ENCODE assay signal across 8 cellular contexts in the genomic region with DNA sequence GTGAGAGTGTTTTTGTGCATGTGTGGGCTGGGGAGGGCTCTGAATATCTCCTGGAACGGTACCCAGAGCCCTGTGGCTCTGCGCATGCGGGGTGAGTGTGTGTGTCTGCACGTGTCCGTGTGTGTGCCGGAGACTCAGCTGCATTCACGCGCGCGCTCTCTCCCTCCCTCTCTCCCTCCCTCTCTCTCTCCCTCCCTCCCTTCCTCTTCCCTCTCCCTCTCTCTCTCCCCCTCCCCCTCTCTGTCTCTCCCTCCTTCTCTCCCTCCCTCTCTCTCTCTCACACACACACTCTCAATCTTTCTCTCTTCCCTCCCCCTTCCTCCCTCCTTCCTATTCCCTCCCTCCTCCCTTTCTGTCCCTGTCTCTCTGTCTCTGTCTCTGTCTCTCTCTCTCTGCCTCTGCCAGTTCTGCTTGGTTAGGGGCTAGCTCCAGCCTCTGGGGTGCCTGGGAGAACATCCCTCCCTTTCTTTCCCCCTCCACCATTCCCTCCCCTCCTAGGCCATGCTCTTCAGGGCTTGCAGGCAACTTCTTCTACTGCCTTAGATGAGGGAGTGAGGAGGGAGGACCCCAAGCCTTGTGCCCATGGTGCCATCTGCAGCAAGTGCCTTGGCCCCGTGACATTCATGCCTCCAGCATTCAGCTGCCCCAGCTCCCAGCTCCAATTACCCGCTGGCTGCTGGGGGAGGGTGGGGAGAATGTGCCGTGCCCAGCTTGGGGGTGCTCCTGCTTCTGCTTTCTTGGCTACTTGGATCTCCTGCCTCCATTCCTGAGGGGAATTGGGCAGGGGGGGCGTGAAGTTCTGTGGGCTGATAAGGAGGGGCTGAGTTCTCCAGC. TPM values are rescaled to one million over a fixed set of nuclear protein-coding genes. Genes with fewer than 3 reads are reported as not detected.
A peak's percentile ranks its signal among the peaks of the same experiment; 100 is the strongest.
DNase-seq lines count a peak whose midpoint lies in the region; TF ChIP-seq lines count a peak whose summit lies in the region.

No MANE protein-coding gene starts in this region.

- H3K4me3 Mint-ChIP-seq in activated T-helper 2 cell treated with anti-CD3 and anti-CD28 coated beads, Interferon-gamma antibody, Interleukin-2, Interleukin-4, amounts not matched to agents 10 μg/mL and 5 μg/mL and 100 μg/mL, durations not matched to agents 14 hours and 24 hours and 36 hours (ENCODE audit: low read depth): peak overlapping the region; percentile 69

- peak overlapping the region; percentile 83 for H2BK5ac ChIP-seq in neuronal stem cell (ENCODE audit: low read length)

- H3K14ac ChIP-seq in neuronal stem cell (ENCODE audit: low read length): no peak overlapping the region

- H3K4me2 ChIP-seq in neuronal stem cell (ENCODE audit: insufficient read depth, low read length, poor library complexity, severe bottlenecking): peak overlapping the region; percentile 21

- H3K4me3 ChIP-seq in neuronal stem cell (ENCODE audit: low read length in 2 of 2) (peak overlapping the region in 1 of 2 donors; percentile 31), stomach smooth muscle (ENCODE audit: low read length in 2 of 2) (peak overlapping the region; percentile 60 to 73)

- peak; percentile 97 for DNase-seq in Ammon's horn (ENCODE audit: low spot score)
- peak; percentile 62 for DNase-seq in HT1080 (ENCODE audit: low read depth)
- DNase-seq in RWPE1 (ENCODE audit: low spot score): no peak
- peak; percentile 63 for DNase-seq in activated T-helper 2 cell treated with anti-CD3 and anti-CD28 coated beads, Interferon-gamma antibody, Interleukin-2, Interleukin-4, amounts not matched to agents 10 μg/mL and 5 μg/mL and 100 μg/mL, durations not matched to agents 14 hours and 24 hours and 36 hours (ENCODE audit: low spot score)
- peak; percentile 73 for DNase-seq in fibroblast of the conjunctiva (ENCODE audit: low read depth)
- no peak for DNase-seq in neuronal stem cell (ENCODE audit: low spot score)
- DNase-seq in NCI-H187 treated with DMSO at 0.1 percent for 48 hours (lab: John Stamatoyannopoulos, UW): no peak

- H4K91ac ChIP-seq in neuronal stem cell (ENCODE audit: low read depth, low read length, poor library complexity): no peak overlapping the region

- POLR2A ChIA-PET in RWPE1 (lab: Yijun Ruan, JAX; ENCODE audit: low non-redundant PET): interaction anchor here (0.7 kb wide), 1 partner anchor 15 kb away, joined by 4 read pairs; a partner anchor contains a TSS

- H3K27me3 ChIP-seq in neuronal stem cell (ENCODE audit: control insufficient read depth in 3 of 3, insufficient read depth in 3 of 3, low read depth in 1 of 3, low read length in 3 of 3) (no peaks in the 10 kb centered on the region), stomach smooth muscle (ENCODE audit: control insufficient read depth in 1 of 2, insufficient read depth in 2 of 2, low read length in 2 of 2) (no peaks in the 10 kb centered on the region)

- no peaks in the 10 kb centered on the region for H3K36me3 Mint-ChIP-seq in activated T-helper 2 cell treated with anti-CD3 and anti-CD28 coated beads, Interferon-gamma antibody, Interleukin-2, Interleukin-4, amounts not matched to agents 10 μg/mL and 5 μg/mL and 100 μg/mL, durations not matched to agents 14 hours and 24 hours and 36 hours (ENCODE audit: low read depth)

- H3K27ac Mint-ChIP-seq in activated T-helper 2 cell treated with anti-CD3 and anti-CD28 coated beads, Interferon-gamma antibody, Interleukin-2, Interleukin-4, amounts not matched to agents 10 μg/mL and 5 μg/mL and 100 μg/mL, durations not matched to agents 14 hours and 24 hours and 36 hours: peak overlapping the region; percentile 68

- H2BK120ac ChIP-seq in neuronal stem cell (ENCODE audit: low read depth, low read length): peak overlapping the region; percentile 49

- H3K79me1 ChIP-seq in neuronal stem cell (ENCODE audit: low read depth, low read length): no peaks in the 10 kb centered on the region

- H3K9me3 ChIP-seq in neuronal stem cell (replicated peaks in 1 of 2; ENCODE audit: control insufficient read depth in 2 of 2, insufficient read depth in 1 of 2, low read depth in 1 of 2, low read length in 2 of 2) (no peaks in the 10 kb centered on the region), stomach smooth muscle (ENCODE audit: control insufficient read depth in 2 of 2, low read length in 2 of 2) (no peaks in the 10 kb centered on the region)

- peak overlapping the region; percentile 59 for H2BK12ac ChIP-seq in neuronal stem cell (ENCODE audit: low read length)

- H3K4ac ChIP-seq in neuronal stem cell (ENCODE audit: low read length): peak overlapping the region; percentile 43

- H2AK5ac ChIP-seq in neuronal stem cell (ENCODE audit: low read depth, low read length): peak overlapping the region; percentile 88

- no peaks in the 10 kb centered on the region for H3K9me3 Mint-ChIP-seq in activated T-helper 2 cell treated with anti-CD3 and anti-CD28 coated beads, Interferon-gamma antibody, Interleukin-2, Interleukin-4, amounts not matched to agents 10 μg/mL and 5 μg/mL and 100 μg/mL, durations not matched to agents 14 hours and 24 hours and 36 hours

- H3K9ac ChIP-seq in neuronal stem cell (ENCODE audit: low read depth, low read length, poor library complexity): peak overlapping the region; percentile 75
- peak overlapping the region; percentile 60 to 64 for H3K9ac ChIP-seq in stomach smooth muscle (ENCODE audit: low read length in 2 of 2)

- peak overlapping the region; percentile 88 for H3K18ac ChIP-seq in neuronal stem cell (ENCODE audit: low read length)

- no peaks in the 10 kb centered on the region for H3K27me3 Mint-ChIP-seq in activated T-helper 2 cell treated with anti-CD3 and anti-CD28 coated beads, Interferon-gamma antibody, Interleukin-2, Interleukin-4, amounts not matched to agents 10 μg/mL and 5 μg/mL and 100 μg/mL, durations not matched to agents 14 hours and 24 hours and 36 hours (ENCODE audit: low read depth)

- H3K4me1 ChIP-seq in neuronal stem cell (ENCODE audit: control insufficient read depth in 2 of 2, insufficient read depth in 1 of 2, low read depth in 1 of 2, low read length in 2 of 2): peaks cover 58 to 71% of the 10 kb centered on the region in 2 donors
- H3K4me1 ChIP-seq in stomach smooth muscle (ENCODE audit: control insufficient read depth, insufficient read depth, low read length): peaks cover 98% of the 10 kb centered on the region

- peaks cover 24% of the 10 kb centered on the region for H3K4me1 Mint-ChIP-seq in activated T-helper 2 cell treated with anti-CD3 and anti-CD28 coated beads, Interferon-gamma antibody, Interleukin-2, Interleukin-4, amounts not matched to agents 10 μg/mL and 5 μg/mL and 100 μg/mL, durations not matched to agents 14 hours and 24 hours and 36 hours (ENCODE audit: low read depth)

- CTCF ChIA-PET in RWPE1 (lab: Yijun Ruan, JAX): interaction anchor here (0.7 to 1.2 kb wide), 5 partner anchors 14 to 34 kb away, joined by 3 to 5 read pairs (median 3); a partner anchor contains a TSS

- peak overlapping the region; percentile 64 for H2AFZ ChIP-seq in neuronal stem cell (ENCODE audit: low read length)

- WGBS in neuronal stem cell (ENCODE audit: extremely low coverage in 2 of 2, insufficient read length in 2 of 2, insufficient replicate concordance in 1 of 2), 2 donors: no CpG with 5 or more reads among the region's 14 CpGs

- intact Hi-C loops in activated T-helper 2 cell treated with anti-CD3 and anti-CD28 coated beads, Interferon-gamma antibody, Interleukin-2, Interleukin-4, amounts not matched to agents 10 μg/mL and 5 μg/mL and 100 μg/mL, durations not matched to agents 14 hours and 24 hours and 36 hours (cut with micrococcal nuclease): loop anchor here (2.0 kb wide), 1 partner anchor 42 kb away; no protein-coding TSS in a partner anchor

- H2BK15ac ChIP-seq in neuronal stem cell (ENCODE audit: low read length): peak overlapping the region; percentile 87

- H3K27ac ChIP-seq in RWPE1 (peak overlapping the region; percentile 95), neuronal stem cell (replicated peaks; ENCODE audit: low read length) (peak overlapping the region; percentile 13), stomach smooth muscle (ENCODE audit: low read length) (peak overlapping the region; percentile 93)

- H4K8ac ChIP-seq in neuronal stem cell (ENCODE audit: low read depth, low read length): no peak overlapping the region

- no peak for TF ChIP-seq CTCF in RWPE1 (conservative IDR thresholded peaks at IDR 0.05; ENCODE audit: low read depth)

- H3K23ac ChIP-seq in neuronal stem cell (ENCODE audit: low read depth, low read length, poor library complexity): peak overlapping the region; percentile 35

- H3K36me3 ChIP-seq in neuronal stem cell (replicated peaks in 1 of 2; ENCODE audit: control insufficient read depth in 2 of 2, insufficient read depth in 2 of 2, low read length in 2 of 2) (no peaks in the 10 kb centered on the region), stomach smooth muscle (ENCODE audit: control insufficient read depth in 2 of 2, insufficient read depth in 2 of 2, low read length in 2 of 2) (no peaks in the 10 kb centered on the region)

RNA-seq across cellular contexts. Expression of a gene that starts 6.4 kb away (rescaled TPM):
- 12.6 and 14.8 TPM in 2 replicates for total RNA-seq in HT1080 (2014; rRNA removed; shearing (Covaris generic))
- polyA plus RNA-seq in HT1080 (2015; cell fraction: cytosol; rRNA removed): 8.7 and 9.2 TPM in 2 replicates
- polyA plus RNA-seq in HT1080 (2015; cell fraction: nucleus; rRNA removed): 7.0 and 8.7 TPM in 2 replicates
- total RNA-seq in activated T-helper 2 cell treated with anti-CD3 and anti-CD28 coated beads, Interferon-gamma antibody, Interleukin-2, Interleukin-4, amounts not matched to agents 10 μg/mL and 5 μg/mL and 100 μg/mL, durations not matched to agents 14 hours and 24 hours and 36 hours: 4.9 and 5.6 TPM in 2 replicates
- polyA plus RNA-seq in neuronal stem cell (2013, experiment 1 of 2): 13.2 TPM
- polyA plus RNA-seq in neuronal stem cell (2013, experiment 2 of 2): 13.2 TPM

RNA-seq across cellular contexts. Expression of a gene that starts 14.9 kb away (rescaled TPM):
- total RNA-seq in HT1080 (2014; rRNA removed; shearing (Covaris generic)): 35.9 and 38.3 TPM in 2 replicates
- polyA plus RNA-seq in HT1080 (2015; cell fraction: cytosol; rRNA removed): 34.0 and 38.7 TPM in 2 replicates
- polyA plus RNA-seq in HT1080 (2015; cell fraction: nucleus; rRNA removed): 113 and 130 TPM in 2 replicates
- total RNA-seq in activated T-helper 2 cell treated with anti-CD3 and anti-CD28 coated beads, Interferon-gamma antibody, Interleukin-2, Interleukin-4, amounts not matched to agents 10 μg/mL and 5 μg/mL and 100 μg/mL, durations not matched to agents 14 hours and 24 hours and 36 hours: 110 and 116 TPM in 2 replicates
- 61.9 TPM for polyA plus RNA-seq in neuronal stem cell (2013, experiment 1 of 2)
- 61.2 TPM for polyA plus RNA-seq in neuronal stem cell (2013, experiment 2 of 2)

RNA-seq across cellular contexts. Expression of a gene that starts 31.3 kb away (rescaled TPM):
- 1.8 and 2.8 TPM in 2 replicates for total RNA-seq in HT1080 (2014; rRNA removed; shearing (Covaris generic))
- 10.8 and 11.7 TPM in 2 replicates for polyA plus RNA-seq in HT1080 (2015; cell fraction: cytosol; rRNA removed)
- 13.0 and 17.7 TPM in 2 replicates for polyA plus RNA-seq in HT1080 (2015; cell fraction: nucleus; rRNA removed)
- total RNA-seq in activated T-helper 2 cell treated with anti-CD3 and anti-CD28 coated beads, Interferon-gamma antibody, Interleukin-2, Interleukin-4, amounts not matched to agents 10 μg/mL and 5 μg/mL and 100 μg/mL, durations not matched to agents 14 hours and 24 hours and 36 hours: 6.6 and 6.8 TPM in 2 replicates
- polyA plus RNA-seq in neuronal stem cell (2013, experiment 1 of 2): 5.0 TPM
- polyA plus RNA-seq in neuronal stem cell (2013, experiment 2 of 2): 4.8 TPM

RNA-seq across cellular contexts. Expression of a gene that starts 52.6 kb away (rescaled TPM):
- total RNA-seq in HT1080 (2014; rRNA removed; shearing (Covaris generic)): 42.5 and 51.3 TPM in 2 replicates
- polyA plus RNA-seq in HT1080 (2015; cell fraction: cytosol; rRNA removed): 38.3 and 43.9 TPM in 2 replicates
- 145 and 152 TPM in 2 replicates for polyA plus RNA-seq in HT1080 (2015; cell fraction: nucleus; rRNA removed)
- 87.6 and 95.8 TPM in 2 replicates for total RNA-seq in activated T-helper 2 cell treated with anti-CD3 and anti-CD28 coated beads, Interferon-gamma antibody, Interleukin-2, Interleukin-4, amounts not matched to agents 10 μg/mL and 5 μg/mL and 100 μg/mL, durations not matched to agents 14 hours and 24 hours and 36 hours
- 106 TPM for polyA plus RNA-seq in neuronal stem cell (2013, experiment 1 of 2)
- 110 TPM for polyA plus RNA-seq in neuronal stem cell (2013, experiment 2 of 2)

RNA-seq across cellular contexts. Expression of a gene that starts 53.9 kb away (rescaled TPM):
- total RNA-seq in HT1080 (2014; rRNA removed; shearing (Covaris generic)): not detected in 2 replicates
- not detected in 2 replicates for polyA plus RNA-seq in HT1080 (2015; cell fraction: cytosol; rRNA removed)
- 0.12 TPM in 1 of 2 replicates, not detected in the other for polyA plus RNA-seq in HT1080 (2015; cell fraction: nucleus; rRNA removed)
- total RNA-seq in activated T-helper 2 cell treated with anti-CD3 and anti-CD28 coated beads, Interferon-gamma antibody, Interleukin-2, Interleukin-4, amounts not matched to agents 10 μg/mL and 5 μg/mL and 100 μg/mL, durations not matched to agents 14 hours and 24 hours and 36 hours: not detected in 2 replicates
- polyA plus RNA-seq in neuronal stem cell (2013, experiment 1 of 2): not detected
- not detected for polyA plus RNA-seq in neuronal stem cell (2013, experiment 2 of 2)

Comparison
In these comparisons a context has a peak if more than half of its experiments do, and no peak if none do; other contexts are left out.
1. DNase-seq: peak in Ammon's horn (single experiment), HT1080 (single experiment), activated T-helper 2 cell treated with anti-CD3 and anti-CD28 coated beads, Interferon-gamma antibody, Interleukin-2, Interleukin-4, amounts not matched to agents 10 μg/mL and 5 μg/mL and 100 μg/mL, durations not matched to agents 14 hours and 24 hours and 36 hours (single experiment) and fibroblast of the conjunctiva (single experiment); none in RWPE1 (single experiment), neuronal stem cell (single experiment) and NCI-H187 treated with DMSO at 0.1 percent for 48 hours (single experiment).
2. H3K27ac ChIP-seq: peak in every context shown above with its lines; median percentile 95 in RWPE1; 93 in stomach smooth muscle; 13 in neuronal stem cell.